In the genomic region with DNA sequence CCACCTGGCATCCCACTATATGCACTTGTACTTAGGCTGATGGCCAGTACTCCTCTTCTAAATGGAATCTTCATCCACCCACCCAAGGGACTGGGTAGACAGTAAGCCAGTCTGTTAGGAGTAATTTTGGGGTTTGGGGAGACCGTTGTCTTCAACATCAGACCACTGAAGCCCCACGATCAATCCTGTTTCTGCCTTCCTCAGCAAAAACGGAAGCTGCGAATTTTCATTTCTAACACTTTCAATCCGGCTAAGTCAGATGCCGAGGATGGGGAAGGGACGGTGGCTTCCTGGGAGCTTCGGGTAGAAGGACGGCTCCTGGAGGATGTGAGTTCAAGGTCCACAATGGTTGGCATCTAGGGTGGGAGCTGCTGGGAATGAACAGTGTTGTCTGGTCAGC, we compare ENCODE assay signal across 17 cellular contexts. TPM values are rescaled to one million over a fixed set of nuclear protein-coding genes. Genes with fewer than 3 reads are reported as not detected.
DNase-seq lines count a peak whose midpoint lies in the region; ATAC-seq and TF ChIP-seq lines count a peak whose summit lies in the region.
"Had no signal": no experiment of that assay in that cellular context is flagged by ENCODE, and none has a peak within 500 bp of the region (broad histone marks: within the 10 kb centered on the region; RNA-seq: fewer than 3 reads in every experiment).

No MANE protein-coding gene starts in this region.

- intact Hi-C loops in CD4-positive, alpha-beta memory T cell (cut with micrococcal nuclease) = loop anchor here (10.0 kb wide), 1 partner anchor 318 kb away; a partner anchor contains a TSS
- intact Hi-C loops in activated T-helper 2 cell treated with anti-CD3 and anti-CD28 coated beads, Interferon-gamma antibody, Interleukin-2, Interleukin-4, amounts not matched to agents 10 μg/mL and 5 μg/mL and 100 μg/mL, durations not matched to agents 14 hours and 24 hours and 36 hours (cut with micrococcal nuclease) = loop anchor here (5.0 kb wide), 1 partner anchor 315 kb away; a partner anchor contains a TSS
- intact Hi-C loops in naive thymus-derived CD4-positive, alpha-beta T cell (cut with micrococcal nuclease) = loop anchor here in 1 of 2 donors (10.0 kb wide), 2 partner anchors 462 to 1968 kb away; a partner anchor contains a TSS

- peaks cover 26% of the 10 kb centered on the region for H3K36me3 ChIP-seq in ACC112 (ENCODE audit: insufficient read depth, low read length)
- H3K36me3 ChIP-seq in CD4-positive, alpha-beta memory T cell (ENCODE audit: insufficient read depth, low read length) = peaks cover 35% of the 10 kb centered on the region
- peaks cover 15 to 59% (median 17%) of the 10 kb centered on the region in 3 experiments for H3K36me3 ChIP-seq in naive thymus-derived CD4-positive, alpha-beta T cell (ENCODE audit: control insufficient read depth in 2 of 3, insufficient read depth in 3 of 3, low read length in 3 of 3)
- H3K36me3 ChIP-seq in HAP-1 (replicated peaks) = peaks cover 51% of the 10 kb centered on the region

- H3K9me3 ChIP-seq in CD4-positive, alpha-beta memory T cell (ENCODE audit: control insufficient read depth in 1 of 2, low read length in 2 of 2) = no peaks in the 10 kb centered on the region
- no peaks in the 10 kb centered on the region for H3K9me3 ChIP-seq in naive thymus-derived CD4-positive, alpha-beta T cell (ENCODE audit: control insufficient read depth in 2 of 3, low read length in 3 of 3)
- no peaks in the 10 kb centered on the region for H3K9me3 ChIP-seq in HAP-1
- H3K9me3 ChIP-seq: pancreas, thyroid gland had no signal

- H3K27me3 ChIP-seq in ACC112 (ENCODE audit: insufficient read depth, low read length) (no peaks in the 10 kb centered on the region), HAP-1 (ENCODE audit: low read depth) (no peaks in the 10 kb centered on the region)
- H3K27me3 ChIP-seq in CD4-positive, alpha-beta memory T cell (ENCODE audit: insufficient read depth, low read length) = no peaks in the 10 kb centered on the region
- no peaks in the 10 kb centered on the region for H3K27me3 ChIP-seq in naive thymus-derived CD4-positive, alpha-beta T cell (ENCODE audit: control insufficient read depth in 2 of 2, insufficient read depth in 2 of 2, low read length in 2 of 2)
- H3K27me3 ChIP-seq: hepatocyte, pancreas, thyroid gland had no signal

- in situ Hi-C loops in HAP-1 (cut with MboI; ENCODE audit: low sequenced_read_pairs) = no loop called here

- H3K36me3 Mint-ChIP-seq in CD4-positive, alpha-beta memory T cell = peaks cover 32 to 62% of the 10 kb centered on the region in 2 donors
- H3K36me3 Mint-ChIP-seq in activated T-helper 2 cell treated with anti-CD3 and anti-CD28 coated beads, Interferon-gamma antibody, Interleukin-2, Interleukin-4, amounts not matched to agents 10 μg/mL and 5 μg/mL and 100 μg/mL, durations not matched to agents 14 hours and 24 hours and 36 hours (ENCODE audit: low read depth) = peaks cover 51% of the 10 kb centered on the region
- H3K36me3 Mint-ChIP-seq in naive thymus-derived CD4-positive, alpha-beta T cell = peaks cover 0 to 20% (median 8%) of the 10 kb centered on the region in 5 donors

- H3K79me2 ChIP-seq in ACC112 (ENCODE audit: control insufficient read depth, insufficient read depth, low read length, unreplicated experiment) = peaks cover 24% of the 10 kb centered on the region

- H3K4me3 ChIP-seq in ACC112 (ENCODE audit: low read depth, low read length) (0 out of 2 replicates have a peak overlapping the region, but pooled peaks have one; percentile 44), coronary artery (no peak overlapping the region), HAP-1 (no peak overlapping the region)
- H3K4me3 ChIP-seq in CD4-positive, alpha-beta memory T cell (ENCODE audit: low read length in 2 of 2) = no peak overlapping the region
- no peak overlapping the region for H3K4me3 ChIP-seq in naive thymus-derived CD4-positive, alpha-beta T cell (ENCODE audit: low read length)
- H3K4me3 ChIP-seq: hepatocyte, pancreas, skin epidermis, thyroid gland had no signal

- DNase-seq in CD4-positive, alpha-beta memory T cell = no peak
- no peak for DNase-seq in activated T-helper 2 cell treated with anti-CD3 and anti-CD28 coated beads, Interferon-gamma antibody, Interleukin-2, Interleukin-4, amounts not matched to agents 10 μg/mL and 5 μg/mL and 100 μg/mL, durations not matched to agents 14 hours and 24 hours and 36 hours (ENCODE audit: low spot score)
- no peak for DNase-seq in naive thymus-derived CD4-positive, alpha-beta T cell
- no peak for DNase-seq in NCI-H1048 (lab: John Stamatoyannopoulos, UW)
- DNase-seq in coronary artery (ENCODE audit: low spot score) = no peak
- DNase-seq in HAP-1 (ENCODE audit: low spot score in 2 of 2) = no peak
- DNase-seq in NCI-H1694 (lab: John Stamatoyannopoulos, UW) = no peak
- DNase-seq: activated naive CD8-positive, alpha-beta T cell treated with anti-CD3 and anti-CD28 coated beads, Interleukin-2, amount 10 ng/mL, durations not matched to agents 7 days and 5 days; effector memory CD8-positive, alpha-beta T cell; KG1; kidney glomerular epithelial cell; midbrain; pancreas; thyroid gland had no signal

- H3K27ac ChIP-seq in ACC112 (ENCODE audit: low read depth, low read length) = peak overlapping the region; percentile 84
- H3K27ac ChIP-seq in CD4-positive, alpha-beta memory T cell (ENCODE audit: low read depth, low read length) = no peak overlapping the region
- H3K27ac ChIP-seq in naive thymus-derived CD4-positive, alpha-beta T cell (ENCODE audit: low read depth, low read length) = no peak overlapping the region
- H3K27ac ChIP-seq in coronary artery = no peak overlapping the region
- H3K27ac ChIP-seq: hepatocyte, pancreas, thyroid gland had no signal

- CTCF ChIA-PET in CD4-positive, alpha-beta memory T cell (lab: Charles Lee; ENCODE audit: partially characterized antibody) = interaction anchor here (0.8 to 16.2 kb wide), 12 partner anchors 10 to 135 kb away, joined by 3 to 316 read pairs (median 4); a partner anchor contains a TSS
- CTCF ChIA-PET in naive thymus-derived CD4-positive, alpha-beta T cell (lab: Charles Lee) = interaction anchor here (1.0 to 3.4 kb wide), 7 partner anchors 9 to 89 kb away, joined by 3 to 20 read pairs (median 4); a partner anchor contains a TSS

- peak overlapping the region in 6 of 8 donors; percentile 38 to 52 (median 48) for H3K4me3 Mint-ChIP-seq in CD4-positive, alpha-beta memory T cell
- peak overlapping the region; percentile 9 for H3K4me3 Mint-ChIP-seq in activated T-helper 2 cell treated with anti-CD3 and anti-CD28 coated beads, Interferon-gamma antibody, Interleukin-2, Interleukin-4, amounts not matched to agents 10 μg/mL and 5 μg/mL and 100 μg/mL, durations not matched to agents 14 hours and 24 hours and 36 hours (ENCODE audit: low read depth)
- H3K4me3 Mint-ChIP-seq in naive thymus-derived CD4-positive, alpha-beta T cell = peak overlapping the region in 7 of 10 donors; percentile 14 to 90 (median 58)
- H3K4me3 Mint-ChIP-seq: activated naive CD8-positive, alpha-beta T cell treated with anti-CD3 and anti-CD28 coated beads, Interleukin-2, amount 10 ng/mL, durations not matched to agents 7 days and 5 days had no signal

- no peak for ATAC-seq in naive thymus-derived CD4-positive, alpha-beta T cell
- ATAC-seq: effector memory CD8-positive, alpha-beta T cell; pancreas had no signal

- TF ChIP-seq CTCF in coronary artery (IDR thresholded peaks at IDR 0.05) = no peak

- H3K27ac Mint-ChIP-seq in CD4-positive, alpha-beta memory T cell = peak overlapping the region in 4 of 7 donors; percentile 70 to 98 (median 85)
- no peak overlapping the region for H3K27ac Mint-ChIP-seq in activated T-helper 2 cell treated with anti-CD3 and anti-CD28 coated beads, Interferon-gamma antibody, Interleukin-2, Interleukin-4, amounts not matched to agents 10 μg/mL and 5 μg/mL and 100 μg/mL, durations not matched to agents 14 hours and 24 hours and 36 hours
- peak overlapping the region in 7 of 9 donors; percentile 5 to 97 (median 57) for H3K27ac Mint-ChIP-seq in naive thymus-derived CD4-positive, alpha-beta T cell
- H3K27ac Mint-ChIP-seq: activated naive CD8-positive, alpha-beta T cell treated with anti-CD3 and anti-CD28 coated beads, Interleukin-2, amount 10 ng/mL, durations not matched to agents 7 days and 5 days; effector memory CD8-positive, alpha-beta T cell had no signal

- no peaks in the 10 kb centered on the region for H3K9me3 Mint-ChIP-seq in CD4-positive, alpha-beta memory T cell
- H3K9me3 Mint-ChIP-seq in activated T-helper 2 cell treated with anti-CD3 and anti-CD28 coated beads, Interferon-gamma antibody, Interleukin-2, Interleukin-4, amounts not matched to agents 10 μg/mL and 5 μg/mL and 100 μg/mL, durations not matched to agents 14 hours and 24 hours and 36 hours = no peaks in the 10 kb centered on the region
- H3K9me3 Mint-ChIP-seq in naive thymus-derived CD4-positive, alpha-beta T cell = no peaks in the 10 kb centered on the region
- H3K9me3 Mint-ChIP-seq: activated naive CD8-positive, alpha-beta T cell treated with anti-CD3 and anti-CD28 coated beads, Interleukin-2, amount 10 ng/mL, durations not matched to agents 7 days and 5 days; effector memory CD8-positive, alpha-beta T cell had no signal

- POLR2A ChIA-PET in CD4-positive, alpha-beta memory T cell (lab: Charles Lee; ENCODE audit: partially characterized antibody) = interaction anchor here (0.6 to 1.9 kb wide), 4 partner anchors 23 to 1235 kb away, joined by 3 to 9 read pairs (median 5); a partner anchor contains a TSS
- POLR2A ChIA-PET in naive thymus-derived CD4-positive, alpha-beta T cell (lab: Charles Lee) = interaction anchor here (0.6 to 4.0 kb wide), 2 partner anchors 24 to 103 kb away, joined by 4 to 23 read pairs; a partner anchor contains a TSS

- peaks cover 13 to 37% (median 27%) of the 10 kb centered on the region in 4 donors for H3K4me1 Mint-ChIP-seq in CD4-positive, alpha-beta memory T cell
- H3K4me1 Mint-ChIP-seq in activated T-helper 2 cell treated with anti-CD3 and anti-CD28 coated beads, Interferon-gamma antibody, Interleukin-2, Interleukin-4, amounts not matched to agents 10 μg/mL and 5 μg/mL and 100 μg/mL, durations not matched to agents 14 hours and 24 hours and 36 hours (ENCODE audit: low read depth) = peaks cover 29% of the 10 kb centered on the region
- H3K4me1 Mint-ChIP-seq in naive thymus-derived CD4-positive, alpha-beta T cell = peaks cover 6 to 46% (median 40%) of the 10 kb centered on the region in 7 donors

- no peak overlapping the region for H2AFZ ChIP-seq in ACC112 (ENCODE audit: low read length, unreplicated experiment)
- H2AFZ ChIP-seq: hepatocyte had no signal

- peaks cover 50% of the 10 kb centered on the region for H3K4me1 ChIP-seq in ACC112 (ENCODE audit: control insufficient read depth, insufficient read depth, low read length, unreplicated experiment)
- peaks cover 27% of the 10 kb centered on the region for H3K4me1 ChIP-seq in CD4-positive, alpha-beta memory T cell (ENCODE audit: insufficient read depth, low read length)
- H3K4me1 ChIP-seq in naive thymus-derived CD4-positive, alpha-beta T cell (ENCODE audit: control insufficient read depth in 2 of 2, insufficient read depth in 2 of 2, low read length in 2 of 2) = peaks cover 0 to 5% of the 10 kb centered on the region in 2 donors
- peaks cover 7% of the 10 kb centered on the region; the same call in 1 of the 2 replicates for H3K4me1 ChIP-seq in HAP-1

- no peaks in the 10 kb centered on the region for H3K27me3 Mint-ChIP-seq in CD4-positive, alpha-beta memory T cell
- no peaks in the 10 kb centered on the region for H3K27me3 Mint-ChIP-seq in activated T-helper 2 cell treated with anti-CD3 and anti-CD28 coated beads, Interferon-gamma antibody, Interleukin-2, Interleukin-4, amounts not matched to agents 10 μg/mL and 5 μg/mL and 100 μg/mL, durations not matched to agents 14 hours and 24 hours and 36 hours (ENCODE audit: low read depth)
- no peaks in the 10 kb centered on the region for H3K27me3 Mint-ChIP-seq in naive thymus-derived CD4-positive, alpha-beta T cell
- H3K27me3 Mint-ChIP-seq: activated naive CD8-positive, alpha-beta T cell treated with anti-CD3 and anti-CD28 coated beads, Interleukin-2, amount 10 ng/mL, durations not matched to agents 7 days and 5 days; effector memory CD8-positive, alpha-beta T cell had no signal

RNA-seq across cellular contexts. Expression of a gene that starts 2.0 kb away (rescaled TPM):
- total RNA-seq in CD4-positive, alpha-beta memory T cell = 10 to 100 TPM; 56.9 to 64.5 TPM
- 10 to 100 TPM; 13.0 to 17.1 TPM for polyA plus RNA-seq in CD4-positive, alpha-beta memory T cell
- total RNA-seq in activated T-helper 2 cell treated with anti-CD3 and anti-CD28 coated beads, Interferon-gamma antibody, Interleukin-2, Interleukin-4, amounts not matched to agents 10 μg/mL and 5 μg/mL and 100 μg/mL, durations not matched to agents 14 hours and 24 hours and 36 hours = 71.5 and 76.8 TPM in 2 replicates
- 10 to 100 TPM; 65.1 to 88.5 (median 67.5) TPM for total RNA-seq in naive thymus-derived CD4-positive, alpha-beta T cell
- polyA plus RNA-seq in naive thymus-derived CD4-positive, alpha-beta T cell = 10 to 100 TPM in 1 of 2 donors, 1 to 10 TPM in 1; 9.5 to 16.6 TPM

RNA-seq across cellular contexts. Expression of a gene that starts 16.6 kb away (rescaled TPM):
- total RNA-seq in CD4-positive, alpha-beta memory T cell = 1 to 10 TPM; 1.1 to 2.0 TPM
- polyA plus RNA-seq in CD4-positive, alpha-beta memory T cell = not detected
- 0.76 and 0.87 TPM in 2 replicates for total RNA-seq in activated T-helper 2 cell treated with anti-CD3 and anti-CD28 coated beads, Interferon-gamma antibody, Interleukin-2, Interleukin-4, amounts not matched to agents 10 μg/mL and 5 μg/mL and 100 μg/mL, durations not matched to agents 14 hours and 24 hours and 36 hours
- 1 to 10 TPM in 2 of 5 experiments, under 1 TPM in 3; 0.50 to 1.5 (median 0.60) TPM for total RNA-seq in naive thymus-derived CD4-positive, alpha-beta T cell
- not detected for polyA plus RNA-seq in naive thymus-derived CD4-positive, alpha-beta T cell

RNA-seq across cellular contexts. Expression of a gene that starts 24.9 kb away (rescaled TPM):
- total RNA-seq in CD4-positive, alpha-beta memory T cell = 10 to 100 TPM; 53.3 to 61.6 TPM
- polyA plus RNA-seq in CD4-positive, alpha-beta memory T cell = 100 to 1,000 TPM; 253 to 354 TPM
- total RNA-seq in activated T-helper 2 cell treated with anti-CD3 and anti-CD28 coated beads, Interferon-gamma antibody, Interleukin-2, Interleukin-4, amounts not matched to agents 10 μg/mL and 5 μg/mL and 100 μg/mL, durations not matched to agents 14 hours and 24 hours and 36 hours = 38.1 and 43.5 TPM in 2 replicates
- 10 to 100 TPM; 37.2 to 49.4 (median 46.9) TPM for total RNA-seq in naive thymus-derived CD4-positive, alpha-beta T cell
- polyA plus RNA-seq in naive thymus-derived CD4-positive, alpha-beta T cell = 100 to 1,000 TPM; 202 to 244 TPM

RNA-seq across cellular contexts. Expression of a gene that starts 29.8 kb away (rescaled TPM):
- total RNA-seq in CD4-positive, alpha-beta memory T cell = under 1 TPM; 0.08 to 0.26 TPM
- polyA plus RNA-seq in CD4-positive, alpha-beta memory T cell = not detected
- 20.4 and 20.7 TPM in 2 replicates for total RNA-seq in activated T-helper 2 cell treated with anti-CD3 and anti-CD28 coated beads, Interferon-gamma antibody, Interleukin-2, Interleukin-4, amounts not matched to agents 10 μg/mL and 5 μg/mL and 100 μg/mL, durations not matched to agents 14 hours and 24 hours and 36 hours
- 10 to 100 TPM in 1 of 5 experiments, 1 to 10 TPM in 3, under 1 TPM in 1; 0.34 to 10.1 (median 2.0) TPM for total RNA-seq in naive thymus-derived CD4-positive, alpha-beta T cell
- under 1 TPM; 0.14 to 0.51 TPM for polyA plus RNA-seq in naive thymus-derived CD4-positive, alpha-beta T cell
